ENCODE assay signal across 2 cellular contexts in genomic region chr1:42700006-42700405, GRCh38.
TF ChIP-seq lines count a peak whose summit lies in the region.

No MANE protein-coding gene starts in this region.

TF ChIP-seq in A549, 52 proteins besides CTCF, POLR2A, EP300 and RAD21:
- TF ChIP-seq ZC3H11A (IDR thresholded peaks at IDR 0.05) (no peak), FOSL2 (IDR thresholded peaks at IDR 0.05) (no peak), FOSL2 (CRISPR knock-in tag; IDR thresholded peaks at IDR 0.05) (peak; percentile 10; the same call in 1 of the 2 replicates)

TF ChIP-seq in GM12878, 131 proteins besides CTCF, POLR2A, EP300 and RAD21:
- TF ChIP-seq ASH2L (IDR thresholded peaks at IDR 0.05; ENCODE audit: borderline replicate concordance, low read depth) (no peak), POLR2AphosphoS5 (IDR thresholded peaks at IDR 0.05; ENCODE audit: low read length) (peak; percentile 25; the same call in 1 of the 2 replicates)
TF ChIP-seq in GM12878: peak in this region for 1.
